Comparison of ENCODE assay signal across 20 cellular contexts in the genomic region with DNA sequence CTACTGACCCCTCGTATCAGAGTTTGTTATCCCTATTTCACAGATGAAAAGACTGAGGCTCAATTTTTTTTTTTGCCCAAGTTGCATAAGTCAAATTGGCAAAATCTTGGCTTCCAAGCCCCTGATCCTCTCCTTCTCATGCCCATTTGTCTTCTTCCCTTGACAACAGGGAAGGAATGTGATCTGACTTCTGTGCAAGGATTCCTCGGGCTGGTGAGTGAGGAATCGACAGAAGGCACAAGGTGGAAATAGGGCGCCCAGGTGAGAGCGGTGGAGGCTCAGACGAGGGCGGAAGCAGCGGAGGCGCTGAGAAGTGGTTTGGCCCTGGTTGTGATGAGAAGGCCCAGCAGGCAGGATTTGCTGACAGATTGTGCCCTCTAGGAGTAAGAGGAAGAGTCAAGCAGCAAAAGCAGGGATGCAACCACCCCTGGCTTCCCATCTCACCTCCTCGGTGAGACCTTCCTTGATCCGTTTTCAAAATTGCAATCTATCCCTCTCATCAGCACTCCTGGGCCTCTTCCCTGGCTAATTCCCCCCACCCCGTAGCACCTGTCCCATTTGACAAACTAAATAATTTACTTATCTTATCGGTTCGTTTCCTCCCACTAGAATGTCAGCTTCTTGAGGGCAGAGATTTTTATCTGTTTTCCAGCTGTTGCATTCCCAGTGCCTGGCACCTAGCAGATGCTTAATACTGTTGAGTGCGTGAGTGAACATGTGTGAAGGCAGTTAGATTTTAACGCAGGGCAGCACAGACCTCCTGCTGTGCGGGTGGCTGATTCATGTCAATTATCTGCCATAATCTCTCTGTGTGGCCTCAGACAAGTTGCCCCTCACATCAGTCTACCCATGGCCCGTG. TPM values are rescaled to one million over a fixed set of nuclear protein-coding genes. Genes with fewer than 3 reads are reported as not detected.
DNase-seq lines count a peak whose midpoint lies in the region; FAIRE-seq and TF ChIP-seq lines count a peak whose summit lies in the region.
"Had no signal": no experiment of that assay in that cellular context is flagged by ENCODE, and none has a peak within 500 bp of the region (broad histone marks: within the 10 kb centered on the region; RNA-seq: fewer than 3 reads in every experiment).

No MANE protein-coding gene starts in this region.

- BruUV-seq in mammary epithelial cell (replicated peaks; lab: Mats Ljungman, UMichigan), result no TSS peak

- peaks cover 30% of the 10 kb centered on the region for H3K79me2 ChIP-seq in mammary epithelial cell (ENCODE audit: insufficient read depth, low read length)

- no peaks in the 10 kb centered on the region for H4K20me1 ChIP-seq in mammary epithelial cell (ENCODE audit: insufficient read depth, low read length)

- H3K4me3 ChIP-seq in breast epithelium, result peak overlapping the region in 1 of 3 donors; percentile 88
- H3K4me3 ChIP-seq in mammary epithelial cell (replicated peaks in 1 of 3; ENCODE audit: insufficient read depth in 1 of 3, low read depth in 2 of 3, low read length in 3 of 3), result no peak overlapping the region
- H3K4me3 ChIP-seq in WERI-Rb-1 (ENCODE audit: low read depth, low read length), result no peak overlapping the region
- no peak overlapping the region for H3K4me3 ChIP-seq in kidney (ENCODE audit: low read length in 2 of 2)
- no peak overlapping the region for H3K4me3 ChIP-seq in colonic mucosa
- H3K4me3 ChIP-seq: MG63, skin epidermis had no signal

- H3K27ac ChIP-seq in breast epithelium (peak overlapping the region; percentile 93 to 99), mammary epithelial cell (ENCODE audit: insufficient read depth, low read depth, low read length) (no peak overlapping the region), WERI-Rb-1 (peak overlapping the region; percentile 47), layer of hippocampus (ENCODE audit: low read depth, low read length) (peak overlapping the region; percentile 64), kidney (ENCODE audit: low read depth in 2 of 2, low read length in 2 of 2) (no peak overlapping the region), colonic mucosa (no peak overlapping the region)
- H3K27ac ChIP-seq: HL-60 had no signal

- FAIRE-seq in kidney (lab: Jason Lieb, UNC), result no peak
- FAIRE-seq: endometrium had no signal

- H3K4me2 ChIP-seq in mammary epithelial cell (ENCODE audit: insufficient read depth, low read depth, low read length), result no peak overlapping the region

- no peak overlapping the region for H2AFZ ChIP-seq in mammary epithelial cell (ENCODE audit: low read depth, low read length)

- dilution Hi-C loops in mammary epithelial cell (cut with HindIII; ENCODE audit: low sequenced_read_pairs), result no loop called here

- intact Hi-C loops in breast epithelium (cut with DNase I; ENCODE audit: low total_unique reads), result loop anchor here (1.0 kb wide), 1 partner anchor 27 kb away; no protein-coding TSS in a partner anchor
- intact Hi-C loops in mammary epithelial cell (cut with micrococcal nuclease), result no loop called here
- intact Hi-C loops in kidney (cut with DNase I), result no loop called here
- intact Hi-C loops in colonic mucosa (cut with DNase I), result loop anchor here (10.0 kb wide), 1 partner anchor 87 kb away; no protein-coding TSS in a partner anchor

- H3K36me3 ChIP-seq in breast epithelium, result no peaks in the 10 kb centered on the region
- no peaks in the 10 kb centered on the region for H3K36me3 ChIP-seq in mammary epithelial cell (ENCODE audit: insufficient read depth, low read length)
- no peaks in the 10 kb centered on the region for H3K36me3 ChIP-seq in WERI-Rb-1
- H3K36me3 ChIP-seq in kidney (ENCODE audit: control insufficient read depth in 1 of 2, insufficient read depth in 2 of 2, low read length in 2 of 2), result no peaks in the 10 kb centered on the region
- no peaks in the 10 kb centered on the region for H3K36me3 ChIP-seq in colonic mucosa

- H3K27me3 ChIP-seq in breast epithelium (no peaks in the 10 kb centered on the region), mammary epithelial cell (ENCODE audit: insufficient read depth, low read length) (no peaks in the 10 kb centered on the region), WERI-Rb-1 (ENCODE audit: insufficient read depth, low read depth, severe bottlenecking) (no peaks in the 10 kb centered on the region), layer of hippocampus (ENCODE audit: control insufficient read depth, insufficient read depth, low read length) (no peaks in the 10 kb centered on the region), colonic mucosa (no peaks in the 10 kb centered on the region)
- H3K27me3 ChIP-seq: MG63 had no signal

- no peak for TF ChIP-seq CTCF in breast epithelium (IDR thresholded peaks at IDR 0.05)
- TF ChIP-seq CTCF in mammary epithelial cell (conservative IDR thresholded peaks at IDR 0.05 in 1 of 2, IDR thresholded peaks at IDR 0.05 in 1 of 2; ENCODE audit: extremely low read depth in 1 of 2, insufficient read depth in 1 of 2, low read depth in 1 of 2, low read length in 2 of 2), result no peak
- 0 out of 2 replicates have a peak, but pooled peaks have one; percentile 4 for TF ChIP-seq CTCF in WERI-Rb-1 (IDR thresholded peaks at IDR 0.05; ENCODE audit: low read depth, low read length)
- no peak for TF ChIP-seq CTCF in kidney (IDR thresholded peaks at IDR 0.05; ENCODE audit: borderline replicate concordance, extremely low read depth, insufficient read depth)
- no peak for TF ChIP-seq CTCF in colonic mucosa (IDR thresholded peaks at IDR 0.05)

- peaks cover 0 to 19% of the 10 kb centered on the region in 2 donors for H3K4me1 ChIP-seq in breast epithelium
- H3K4me1 ChIP-seq in mammary epithelial cell (ENCODE audit: insufficient read depth, low read length), result peaks cover 30% of the 10 kb centered on the region
- H3K4me1 ChIP-seq in kidney (ENCODE audit: control insufficient read depth in 1 of 2, insufficient read depth in 1 of 2, low read depth in 1 of 2, low read length in 2 of 2), result peaks cover 0 to 6% of the 10 kb centered on the region in 2 donors
- no peaks in the 10 kb centered on the region for H3K4me1 ChIP-seq in colonic mucosa

- CTCF ChIA-PET in mammary epithelial cell (lab: Charles Lee; ENCODE audit: low non-redundant PET), result no interaction called here

- no peak overlapping the region for H3K9ac ChIP-seq in mammary epithelial cell (ENCODE audit: insufficient read depth, low read length)
- H3K9ac ChIP-seq in kidney (ENCODE audit: low read length in 2 of 2), result no peak overlapping the region
- no peak overlapping the region for H3K9ac ChIP-seq in colonic mucosa (ENCODE audit: low read depth in 2 of 2, low read length in 2 of 2)

- WGBS in mammary epithelial cell (ENCODE audit: low coverage, missing lambda C conversion rate), result 85% methylated on average over 17 of the region's 18 CpGs

- in situ Hi-C loops in mammary epithelial cell (cut with MboI; ENCODE audit: low sequenced_read_pairs in 2 of 2), result no loop called here

- no peak for TF ChIP-seq POLR2A in breast epithelium (IDR thresholded peaks at IDR 0.05)

- DNase-seq in breast epithelium (ENCODE audit: low spot score in 2 of 2) (no peak), mammary epithelial cell (no peak), WERI-Rb-1 (no peak), kidney (no peak), NCI-H128 (lab: John Stamatoyannopoulos, UW; ENCODE audit: unreplicated experiment) (no peak), colonic mucosa (no peak), DMS153 (lab: John Stamatoyannopoulos, UW) (no peak)
- DNase-seq: activated CD4-positive, alpha-beta T cell treated with anti-CD3 and anti-CD28 coated beads, Interleukin-2, amount 10 ng/mL, durations not matched to agents 7 days and 5 days; activated CD8-positive, alpha-beta memory T cell treated with anti-CD3 and anti-CD28 coated beads, Interleukin-2, amount 50 U/mL, for 48 hours; activated effector memory CD4-positive, alpha-beta T cell treated with anti-CD3 and anti-CD28 coated beads, Interleukin-2, amount 50 U/mL, for 16 hours; CD8-positive, alpha-beta memory T cell; islet precursor cell; MG63; natural killer cell; NCI-H187; stimulated activated CD4-positive, alpha-beta T cell treated with anti-CD3 and anti-CD28 coated beads, Interleukin-2, amount 100 ng/mL, for 48 hours had no signal

- H3K9me3 ChIP-seq in breast epithelium (no peaks in the 10 kb centered on the region), mammary epithelial cell (replicated peaks; ENCODE audit: insufficient read depth, low read length) (no peaks in the 10 kb centered on the region), WERI-Rb-1 (ENCODE audit: severe bottlenecking) (no peaks in the 10 kb centered on the region), kidney (ENCODE audit: control insufficient read depth in 1 of 2, low read length in 2 of 2) (no peaks in the 10 kb centered on the region), colonic mucosa (no peaks in the 10 kb centered on the region)
- H3K9me3 ChIP-seq: MG63 had no signal

RNA-seq across cellular contexts. Expression of a gene that starts 3.7 kb away (rescaled TPM):
- total RNA-seq in breast epithelium, result 10 to 100 TPM; 42.3 to 64.6 (median 53.9) TPM
- 10 to 100 TPM; 49.6 to 68.3 TPM for total RNA-seq in mammary epithelial cell
- 41.1 TPM for polyA plus RNA-seq in mammary epithelial cell
- polyA minus RNA-seq in mammary epithelial cell, result 78.0 TPM
- total RNA-seq in kidney, result 46.6 TPM
- polyA plus RNA-seq in kidney (ENCODE audit: insufficient read depth, low read depth, low replicate concordance), result 24.7 TPM
- 10 to 100 TPM in 1 of 2 donors, 1 to 10 TPM in 1; 9.8 to 12.2 TPM for total RNA-seq in colonic mucosa
- total RNA-seq: activated CD4-positive, alpha-beta T cell treated with anti-CD3 and anti-CD28 coated beads, Interleukin-2, amount 10 ng/mL, durations not matched to agents 7 days and 5 days had no signal
- polyA plus RNA-seq: CD8-positive, alpha-beta memory T cell had no signal

Comparison
In these comparisons a context has a peak if more than half of its experiments do, and no peak if none do; other contexts are left out.
1. H3K27ac ChIP-seq: peak in breast epithelium (2 of 2), WERI-Rb-1 (single experiment) and layer of hippocampus (single experiment); none in mammary epithelial cell (single experiment), kidney (0 of 2) and colonic mucosa (single experiment).
2. intact Hi-C loops: an anchor here in breast epithelium (1.0 kb wide) and colonic mucosa (10.0 kb wide); none called in mammary epithelial cell and kidney.